Comparison of ENCODE assay signal across 15 cellular contexts in genomic region chr2:144798019-144798418, GRCh38.
DNase-seq lines count a peak whose midpoint lies in the region; ATAC-seq and TF ChIP-seq lines count a peak whose summit lies in the region.
"Had no signal": no experiment of that assay in that cellular context is flagged by ENCODE, and none has a peak within 500 bp of the region (broad histone marks: within the 10 kb centered on the region; RNA-seq: fewer than 3 reads in every experiment).

No MANE protein-coding gene starts in this region.

- 91 to 99% (median 95%) methylated on average over 2 of the region's 2 CpGs for WGBS in adrenal gland, 4 donors

- no peaks in the 10 kb centered on the region for H3K9me3 ChIP-seq in adrenal gland (replicated peaks in 1 of 3)
- H3K9me3 ChIP-seq in mucosa of descending colon: no peaks in the 10 kb centered on the region
- H3K9me3 ChIP-seq: BLaER1 treated with 17β-estradiol and CSF1 and Interleukin-3, amounts not matched to agents 10 nM and 100 nM had no signal

- no peaks in the 10 kb centered on the region for H3K27me3 ChIP-seq in adrenal gland
- H3K27me3 ChIP-seq: BLaER1 treated with 17β-estradiol and CSF1 and Interleukin-3, amounts not matched to agents 10 nM and 100 nM had no signal

- no peak overlapping the region for H3K4me3 Mint-ChIP-seq in nephron
- H3K4me3 Mint-ChIP-seq: CD4-positive, CD25-positive, alpha-beta regulatory T cell had no signal

- H3K4me1 ChIP-seq in adrenal gland (replicated peaks in 1 of 2) (no peaks in the 10 kb centered on the region), mucosa of descending colon (ENCODE audit: low read depth) (no peaks in the 10 kb centered on the region)

- no peak for TF ChIP-seq POLR2A in adrenal gland (IDR thresholded peaks at IDR 0.05)

- H3K27ac ChIP-seq in adrenal gland: no peak overlapping the region
- H3K27ac ChIP-seq: BLaER1 treated with 17β-estradiol and CSF1 and Interleukin-3, amounts not matched to agents 10 nM and 100 nM had no signal

- DNase-seq in NCI-H2171 treated with DMSO at 0.1 percent for 48 hours (lab: John Stamatoyannopoulos, UW) (peak; percentile 14), NCI-H2171 (lab: John Stamatoyannopoulos, UW) (no peak), RPMI7951 (ENCODE audit: low read depth) (peak; percentile 51), adrenal gland (no peak), NCI-H146 treated with DMSO at 0.1 percent for 48 hours (lab: John Stamatoyannopoulos, UW; ENCODE audit: unreplicated experiment) (no peak), mucosa of descending colon (no peak)
- DNase-seq: 8988T; AML-193; CD4-positive, CD25-positive, alpha-beta regulatory T cell; DMS79; H7; IMR-90 had no signal

- H3K36me3 ChIP-seq in adrenal gland (replicated peaks in 1 of 2): no peaks in the 10 kb centered on the region
- no peaks in the 10 kb centered on the region for H3K36me3 ChIP-seq in mucosa of descending colon (ENCODE audit: low read depth)
- H3K36me3 ChIP-seq: BLaER1 treated with 17β-estradiol and CSF1 and Interleukin-3, amounts not matched to agents 10 nM and 100 nM had no signal

- H3K4me3 ChIP-seq in adrenal gland (no peak overlapping the region), mucosa of descending colon (no peak overlapping the region)
- H3K4me3 ChIP-seq: BLaER1 treated with 17β-estradiol and CSF1 and Interleukin-3, amounts not matched to agents 10 nM and 100 nM; GM12878 had no signal

- no peaks in the 10 kb centered on the region for H3K27me3 Mint-ChIP-seq in nephron (ENCODE audit: low read depth)
- H3K27me3 Mint-ChIP-seq: CD4-positive, CD25-positive, alpha-beta regulatory T cell had no signal

- H3K4me1 Mint-ChIP-seq in nephron: peaks cover 21% of the 10 kb centered on the region
- H3K4me1 Mint-ChIP-seq: CD4-positive, CD25-positive, alpha-beta regulatory T cell had no signal

- H3K27ac Mint-ChIP-seq in nephron: peak overlapping the region; percentile 49 to 72 (median 54)
- H3K27ac Mint-ChIP-seq: CD4-positive, CD25-positive, alpha-beta regulatory T cell had no signal

- no peaks in the 10 kb centered on the region for H3K36me3 Mint-ChIP-seq in nephron (ENCODE audit: low read depth)
- H3K36me3 Mint-ChIP-seq: CD4-positive, CD25-positive, alpha-beta regulatory T cell had no signal

- intact Hi-C loops in adrenal gland (cut with DNase I) (no loop called here), mucosa of descending colon (cut with DNase I, micrococcal nuclease) (no loop called here)

- TF ChIP-seq CTCF in nephron (IDR thresholded peaks at IDR 0.05; ENCODE audit: unreplicated experiment in 3 of 3) (no peak), adrenal gland (IDR thresholded peaks at IDR 0.05) (no peak), mucosa of descending colon (IDR thresholded peaks at IDR 0.05) (no peak)

- H3K9me3 Mint-ChIP-seq in nephron: no peaks in the 10 kb centered on the region

- no peak for ATAC-seq in mucosa of descending colon
- ATAC-seq: GM12878 had no signal

Comparison
In these comparisons a context has a peak if more than half of its experiments do, and no peak if none do; other contexts are left out.
1. DNase-seq: peak in NCI-H2171 treated with DMSO at 0.1 percent for 48 hours (single experiment) and RPMI7951 (single experiment); none in NCI-H2171 (single experiment), adrenal gland (0 of 7), NCI-H146 treated with DMSO at 0.1 percent for 48 hours (single experiment) and mucosa of descending colon (0 of 3).